Comparison of ENCODE assay signal across 8 cellular contexts in the genomic region with DNA sequence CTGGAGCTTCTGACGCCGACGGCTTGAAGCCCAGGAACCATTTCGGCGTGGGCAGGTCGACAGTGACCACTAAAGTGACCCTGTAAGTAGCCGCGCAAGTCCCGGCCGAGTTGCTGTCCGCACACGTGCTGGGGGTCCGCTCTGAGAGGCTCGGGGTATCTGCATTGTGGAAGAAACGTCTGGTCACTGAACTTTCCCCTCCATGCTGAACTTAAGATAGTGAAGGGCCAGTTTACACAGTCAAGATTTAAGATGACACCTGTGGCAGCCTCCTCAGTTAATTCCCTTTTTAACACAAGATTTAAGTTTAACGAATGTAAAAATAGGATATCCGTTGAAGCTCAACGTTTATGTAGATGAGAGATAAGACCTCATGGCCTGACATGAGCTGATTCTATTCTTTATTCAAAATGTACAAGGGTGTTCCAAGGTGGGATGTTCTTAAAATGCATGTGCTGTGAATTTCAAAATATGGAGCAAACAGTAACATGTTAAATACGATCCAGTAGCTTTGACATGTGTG.
DNase-seq lines count a peak whose midpoint lies in the region; ATAC-seq and TF ChIP-seq lines count a peak whose summit lies in the region.

No MANE protein-coding gene starts in this region.

- no peaks in the 10 kb centered on the region for H3K27me3 ChIP-seq in HL-60 (ENCODE audit: insufficient read depth, poor library complexity, severe bottlenecking)

- peak overlapping the region; percentile 89 to 100 (median 97) for H3K4me3 Mint-ChIP-seq in naive thymus-derived CD8-positive, alpha-beta T cell

- H3K36me3 Mint-ChIP-seq in naive thymus-derived CD8-positive, alpha-beta T cell = no peaks in the 10 kb centered on the region

- H3K4me1 Mint-ChIP-seq in naive thymus-derived CD8-positive, alpha-beta T cell = peaks cover 20 to 74% (median 56%) of the 10 kb centered on the region in 4 donors

- H3K27ac Mint-ChIP-seq in naive thymus-derived CD8-positive, alpha-beta T cell = peak overlapping the region; percentile 90 to 99 (median 97)

- no peaks in the 10 kb centered on the region for H3K9me3 Mint-ChIP-seq in naive thymus-derived CD8-positive, alpha-beta T cell

- H3K27me3 Mint-ChIP-seq in naive thymus-derived CD8-positive, alpha-beta T cell = no peaks in the 10 kb centered on the region

- TF ChIP-seq CTCF in HL-60 (IDR thresholded peaks at IDR 0.05; ENCODE audit: insufficient read depth, low read length) (no peak), cardiac fibroblast (IDR thresholded peaks at IDR 0.05; ENCODE audit: low read depth, low read length) (no peak)

- DNase-seq in CD1c-positive myeloid dendritic cell (ENCODE audit: extremely low spot score) (peak; percentile 55), HL-60 (ENCODE audit: low read depth in 1 of 2, low spot score in 1 of 2) (no peak), cardiac fibroblast (ENCODE audit: low read depth in 2 of 2) (no peak), NCI-H510A (lab: John Stamatoyannopoulos, UW) (no peak), NCI-H187 treated with DMSO at 0.1 percent for 48 hours (lab: John Stamatoyannopoulos, UW) (no peak), NCI-H2081 treated with DMSO at 0.1 percent for 48 hours (lab: John Stamatoyannopoulos, UW) (no peak), AML-193 (lab: John Stamatoyannopoulos, UW) (no peak)
- peak in 1 of 10 donors; percentile 19 for DNase-seq in naive thymus-derived CD8-positive, alpha-beta T cell

- H3K4me3 ChIP-seq in HL-60 (replicated peaks; ENCODE audit: insufficient read depth, low read length) = peak overlapping the region; percentile 58
- peak overlapping the region; percentile 71 to 87 for H3K4me3 ChIP-seq in cardiac fibroblast (replicated peaks in 1 of 2; ENCODE audit: low read depth in 2 of 2, low read length in 2 of 2)

- no peak for ATAC-seq in naive thymus-derived CD8-positive, alpha-beta T cell

- H3K27ac ChIP-seq in HL-60 (replicated peaks) = peak overlapping the region; percentile 93

- POLR2A ChIA-PET in naive thymus-derived CD8-positive, alpha-beta T cell (lab: Charles Lee) = interaction anchor here (1.0 to 7.2 kb wide), 6 partner anchors 10 to 187 kb away, joined by 3 to 231 read pairs (median 8); a partner anchor contains a TSS
